In genomic region chr17:82505296-82505695, GRCh38 we compare ENCODE assay signal across 1 cellular context.
TF ChIP-seq lines count a peak whose summit lies in the region.

No MANE protein-coding gene starts in this region.

TF ChIP-seq in HepG2, 621 proteins besides CTCF, POLR2A, EP300 and RAD21:
- TF ChIP-seq ZNF605 (CRISPR knock-in tag; IDR thresholded peaks at IDR 0.05) (no peak), ZNF564 (CRISPR knock-in tag; IDR thresholded peaks at IDR 0.05) (peak; percentile 98), ZBTB37 (CRISPR knock-in tag; IDR thresholded peaks at IDR 0.05) (no peak), ZMAT3 (CRISPR knock-in tag; conservative IDR thresholded peaks at IDR 0.05) (no peak), ZNF367 (CRISPR knock-in tag; IDR thresholded peaks at IDR 0.05; ENCODE audit: borderline replicate concordance) (no peak), ZBTB21 (CRISPR knock-in tag; IDR thresholded peaks at IDR 0.05) (no peak), MTF1 (CRISPR knock-in tag; IDR thresholded peaks at IDR 0.05) (no peak), RFX3 (CRISPR knock-in tag; IDR thresholded peaks at IDR 0.05) (no peak), ZNF12 (CRISPR knock-in tag; IDR thresholded peaks at IDR 0.05) (no peak), ZNF136 (CRISPR knock-in tag; IDR thresholded peaks at IDR 0.05; ENCODE audit: low read depth) (no peak), ZSCAN20 (CRISPR knock-in tag; IDR thresholded peaks at IDR 0.05; ENCODE audit: borderline replicate concordance) (no peak), AGO2 (optimal IDR thresholded peaks at IDR 0.05; ENCODE audit: low read depth, low read length) (no peak), ZNF253 (CRISPR knock-in tag; IDR thresholded peaks at IDR 0.05; ENCODE audit: borderline replicate concordance) (no peak), ZNF431 (CRISPR knock-in tag; IDR thresholded peaks at IDR 0.05; ENCODE audit: borderline replicate concordance, low read depth) (no peak), HOXD1 (CRISPR knock-in tag; IDR thresholded peaks at IDR 0.05) (no peak), NFAT5 (CRISPR knock-in tag; IDR thresholded peaks at IDR 0.05) (no peak), ZGPAT (CRISPR knock-in tag; IDR thresholded peaks at IDR 0.05) (0 out of 2 replicates have a peak, but pooled peaks have one; percentile 9), ZNF737 (CRISPR knock-in tag; IDR thresholded peaks at IDR 0.05; ENCODE audit: borderline replicate concordance) (no peak), ZFYVE20 (CRISPR knock-in tag; IDR thresholded peaks at IDR 0.05; ENCODE audit: borderline replicate concordance, low read depth) (no peak), NR2F1 (CRISPR knock-in tag; IDR thresholded peaks at IDR 0.05) (0 out of 4 replicates have a peak, but pooled peaks of 1 of the 2 experiments have one; percentile 12), TFE3 (CRISPR knock-in tag; IDR thresholded peaks at IDR 0.05) (no peak)
- TF ChIP-seq, protein P1, sequence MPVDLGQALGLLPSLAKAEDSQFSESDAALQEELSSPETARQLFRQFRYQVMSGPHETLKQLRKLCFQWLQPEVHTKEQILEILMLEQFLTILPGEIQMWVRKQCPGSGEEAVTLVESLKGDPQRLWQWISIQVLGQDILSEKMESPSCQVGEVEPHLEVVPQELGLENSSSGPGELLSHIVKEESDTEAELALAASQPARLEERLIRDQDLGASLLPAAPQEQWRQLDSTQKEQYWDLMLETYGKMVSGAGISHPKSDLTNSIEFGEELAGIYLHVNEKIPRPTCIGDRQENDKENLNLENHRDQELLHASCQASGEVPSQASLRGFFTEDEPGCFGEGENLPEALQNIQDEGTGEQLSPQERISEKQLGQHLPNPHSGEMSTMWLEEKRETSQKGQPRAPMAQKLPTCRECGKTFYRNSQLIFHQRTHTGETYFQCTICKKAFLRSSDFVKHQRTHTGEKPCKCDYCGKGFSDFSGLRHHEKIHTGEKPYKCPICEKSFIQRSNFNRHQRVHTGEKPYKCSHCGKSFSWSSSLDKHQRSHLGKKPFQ (CRISPR knock-in tag; IDR thresholded peaks at IDR 0.05; ENCODE audit: insufficient replicate concordance) = no peak
